Comparison of ENCODE assay signal across 12 cellular contexts in genomic region chr1:83849191-83850061, GRCh38.
A peak's percentile ranks its signal among the peaks of the same experiment; 100 is the strongest.
DNase-seq lines count a peak whose midpoint lies in the region; ATAC-seq, FAIRE-seq and TF ChIP-seq lines count a peak whose summit lies in the region.
"Had no signal": no experiment of that assay in that cellular context is flagged by ENCODE, and none has a peak within 500 bp of the region (broad histone marks: within the 10 kb centered on the region; RNA-seq: fewer than 3 reads in every experiment).

No MANE protein-coding gene starts in this region.

- H3K9me3 Mint-ChIP-seq in activated CD4-positive, alpha-beta memory T cell treated with anti-CD3 and anti-CD28 coated beads for 36 hours: no peaks in the 10 kb centered on the region

- ATAC-seq in GM18502 (IDR thresholded peaks at IDR 0.05; ENCODE audit: poor library complexity, unreplicated experiment) (peak; percentile 65), GM21390 (IDR thresholded peaks at IDR 0.05; ENCODE audit: unreplicated experiment) (peak; percentile 73), HG03159 (IDR thresholded peaks at IDR 0.05; ENCODE audit: unreplicated experiment) (no peak)

- dilution Hi-C loops in endothelial cell of umbilical vein (cut with MboI; ENCODE audit: extremely low pct_ligation_motif_present, low sequenced_read_pairs): no loop called here

- FAIRE-seq in endothelial cell of umbilical vein (lab: Jason Lieb, UNC): no peak

- H3K27me3 ChIP-seq in endothelial cell of umbilical vein (ENCODE audit: control insufficient read depth in 2 of 2, insufficient read depth in 2 of 2, low read length in 2 of 2): peaks cover 0 to 2% of the 10 kb centered on the region in 2 experiments
- H3K27me3 ChIP-seq: dorsolateral prefrontal cortex, right atrium auricular region had no signal

- no peaks in the 10 kb centered on the region for H3K79me2 ChIP-seq in endothelial cell of umbilical vein (ENCODE audit: control insufficient read depth, insufficient read depth, low read length)

- H3K4me1 Mint-ChIP-seq in activated CD4-positive, alpha-beta memory T cell treated with anti-CD3 and anti-CD28 coated beads for 36 hours (ENCODE audit: low read depth): peaks cover 4% of the 10 kb centered on the region

- no peaks in the 10 kb centered on the region for H3K27me3 Mint-ChIP-seq in activated CD4-positive, alpha-beta memory T cell treated with anti-CD3 and anti-CD28 coated beads for 36 hours
- H3K27me3 Mint-ChIP-seq: activated naive CD8-positive, alpha-beta T cell treated with anti-CD3 and anti-CD28 coated beads, Interleukin-2, amount 10 ng/mL, durations not matched to agents 7 days and 5 days had no signal

- H4K20me1 ChIP-seq in endothelial cell of umbilical vein (replicated peaks; ENCODE audit: control insufficient read depth, extremely low read depth, insufficient read depth, low read length): no peaks in the 10 kb centered on the region

- CTCF ChIA-PET in endothelial cell of umbilical vein (lab: Charles Lee): no interaction called here
- CTCF ChIA-PET in activated CD4-positive, alpha-beta memory T cell treated with anti-CD3 and anti-CD28 coated beads for 36 hours (lab: Charles Lee): interaction anchor here (2.2 kb wide), 1 partner anchor 10 kb away, joined by 10 read pairs; no protein-coding TSS in a partner anchor

- H3K27ac ChIP-seq in endothelial cell of umbilical vein (ENCODE audit: insufficient read depth, low read depth, low read length): no peak overlapping the region
- H3K27ac ChIP-seq: right atrium auricular region had no signal

- no peak for TF ChIP-seq POLR2A in endothelial cell of umbilical vein (IDR thresholded peaks at IDR 0.05; ENCODE audit: low read depth, low read length)

- DNase-seq in NAMALWA (ENCODE audit: low spot score) (peak; percentile 15), endothelial cell of umbilical vein (ENCODE audit: low read depth, low spot score) (peak; percentile 11), COLO829 (ENCODE audit: low spot score) (no peak), SKM-1 (lab: John Stamatoyannopoulos, UW; ENCODE audit: unreplicated experiment) (no peak)
- no peak for DNase-seq in activated CD4-positive, alpha-beta memory T cell treated with anti-CD3 and anti-CD28 coated beads for 36 hours
- DNase-seq: activated CD4-positive, alpha-beta T cell treated with anti-CD3 and anti-CD28 coated beads for 1 hour; activated naive CD8-positive, alpha-beta T cell treated with anti-CD3 and anti-CD28 coated beads, Interleukin-2, amount 10 ng/mL, durations not matched to agents 7 days and 5 days; dorsolateral prefrontal cortex had no signal

- H3K4me2 ChIP-seq in endothelial cell of umbilical vein (ENCODE audit: insufficient read depth, low read length): no peak overlapping the region

- no peak overlapping the region for H2AFZ ChIP-seq in endothelial cell of umbilical vein (ENCODE audit: low read depth, low read length)

- H3K9me3 ChIP-seq in endothelial cell of umbilical vein (replicated peaks; ENCODE audit: control insufficient read depth, insufficient read depth, low read length): no peaks in the 10 kb centered on the region
- H3K9me3 ChIP-seq: right atrium auricular region had no signal

- no peak overlapping the region for H3K9ac ChIP-seq in endothelial cell of umbilical vein (replicated peaks; ENCODE audit: extremely low read depth, insufficient read depth, low read length)

- H3K4me1 ChIP-seq in endothelial cell of umbilical vein (ENCODE audit: control insufficient read depth, extremely low read depth, insufficient read depth, low read length): no peaks in the 10 kb centered on the region
- H3K4me1 ChIP-seq: right atrium auricular region had no signal

- H3K36me3 ChIP-seq in endothelial cell of umbilical vein (ENCODE audit: control insufficient read depth in 2 of 2, extremely low read depth in 1 of 2, insufficient read depth in 2 of 2, low read length in 2 of 2): no peaks in the 10 kb centered on the region
- H3K36me3 ChIP-seq: right atrium auricular region had no signal

- intact Hi-C loops in endothelial cell of umbilical vein (cut with micrococcal nuclease): no loop called here
- intact Hi-C loops in activated CD4-positive, alpha-beta memory T cell treated with anti-CD3 and anti-CD28 coated beads for 36 hours (cut with micrococcal nuclease): loop anchor here (1.0 kb wide), 1 partner anchor 19 kb away; no protein-coding TSS in a partner anchor

- H3K4me3 ChIP-seq in endothelial cell of umbilical vein (replicated peaks in 1 of 3; ENCODE audit: insufficient read depth in 1 of 3, low read depth in 1 of 3, low read length in 3 of 3): no peak overlapping the region
- H3K4me3 ChIP-seq: dorsolateral prefrontal cortex, right atrium auricular region had no signal

- no peaks in the 10 kb centered on the region for H3K9me1 ChIP-seq in endothelial cell of umbilical vein (replicated peaks; ENCODE audit: control insufficient read depth, extremely low read depth, insufficient read depth, low read length)

- POLR2A ChIA-PET in endothelial cell of umbilical vein (lab: Charles Lee): no interaction called here
- POLR2A ChIA-PET in activated CD4-positive, alpha-beta memory T cell treated with anti-CD3 and anti-CD28 coated beads for 36 hours (lab: Charles Lee): no interaction called here

- H3K36me3 Mint-ChIP-seq in activated CD4-positive, alpha-beta memory T cell treated with anti-CD3 and anti-CD28 coated beads for 36 hours: peaks cover 3% of the 10 kb centered on the region
- H3K36me3 Mint-ChIP-seq: activated naive CD8-positive, alpha-beta T cell treated with anti-CD3 and anti-CD28 coated beads, Interleukin-2, amount 10 ng/mL, durations not matched to agents 7 days and 5 days had no signal

- TF ChIP-seq CTCF in endothelial cell of umbilical vein (IDR thresholded peaks at IDR 0.05; ENCODE audit: extremely low read depth in 1 of 2, insufficient read depth in 1 of 2, low read depth in 1 of 2, low read length in 2 of 2): no peak

- no TSS peak for BruUV-seq in endothelial cell of umbilical vein (replicated peaks; lab: Mats Ljungman, UMichigan)

- H3K4me3 Mint-ChIP-seq in activated CD4-positive, alpha-beta memory T cell treated with anti-CD3 and anti-CD28 coated beads for 36 hours: no peak overlapping the region
- H3K4me3 Mint-ChIP-seq: activated naive CD8-positive, alpha-beta T cell treated with anti-CD3 and anti-CD28 coated beads, Interleukin-2, amount 10 ng/mL, durations not matched to agents 7 days and 5 days had no signal

- H3K27ac Mint-ChIP-seq in activated CD4-positive, alpha-beta memory T cell treated with anti-CD3 and anti-CD28 coated beads for 36 hours: no peak overlapping the region
- H3K27ac Mint-ChIP-seq: activated naive CD8-positive, alpha-beta T cell treated with anti-CD3 and anti-CD28 coated beads, Interleukin-2, amount 10 ng/mL, durations not matched to agents 7 days and 5 days had no signal

TF ChIP-seq in endothelial cell of umbilical vein, 7 proteins besides CTCF, POLR2A, EP300 and RAD21:
- TF ChIP-seq FOS (IDR thresholded peaks at IDR 0.05; ENCODE audit: borderline replicate concordance, insufficient read depth, low read length) (no peak), GATA2 (IDR thresholded peaks at IDR 0.05; ENCODE audit: insufficient read depth, insufficient read length, low read depth, low read length) (no peak), EZH2 (IDR thresholded peaks at IDR 0.05; ENCODE audit: borderline replicate concordance, low read depth, low read length, severe bottlenecking) (no peak), JUN (IDR thresholded peaks at IDR 0.05; ENCODE audit: borderline replicate concordance, insufficient read depth, insufficient read length, low read depth) (no peak), POLR2AphosphoS5 (IDR thresholded peaks at IDR 0.05; ENCODE audit: insufficient read depth, low read depth, low read length) (no peak), MAX (IDR thresholded peaks at IDR 0.05; ENCODE audit: insufficient read depth, insufficient read length) (no peak), MYC (IDR thresholded peaks at IDR 0.05; ENCODE audit: low read depth, low read length) (no peak)

Comparison
In these comparisons a context has a peak if more than half of its experiments do, and no peak if none do; other contexts are left out.
1. DNase-seq: peak in NAMALWA (single experiment) and endothelial cell of umbilical vein (single experiment); none in COLO829 (single experiment), activated CD4-positive, alpha-beta memory T cell treated with anti-CD3 and anti-CD28 coated beads for 36 hours (single experiment) and SKM-1 (single experiment).